19 cellular contexts compared by ENCODE assay signal in the genomic region with DNA sequence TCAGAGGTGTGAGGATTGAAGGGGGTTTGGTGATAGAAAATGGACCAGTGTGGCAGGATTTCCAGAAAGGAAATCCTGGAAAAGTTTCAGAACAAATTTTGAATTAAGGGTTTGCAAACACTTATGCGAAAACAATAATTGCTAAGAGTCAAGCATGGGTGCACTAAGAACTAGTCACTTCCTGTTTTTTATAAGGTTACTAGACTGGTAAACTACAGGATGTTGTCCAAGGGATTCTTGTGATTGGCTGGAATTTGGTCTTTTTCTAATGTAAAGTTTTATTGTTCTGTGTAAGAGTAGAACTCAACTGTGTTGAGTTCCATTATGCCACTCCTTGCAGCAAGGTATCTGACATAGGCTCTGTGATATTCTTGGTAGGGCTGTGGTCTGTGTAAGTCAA. TPM values are rescaled to one million over a fixed set of nuclear protein-coding genes. Genes with fewer than 3 reads are reported as not detected.
DNase-seq lines count a peak whose midpoint lies in the region; TF ChIP-seq lines count a peak whose summit lies in the region.
"Had no signal": no experiment of that assay in that cellular context is flagged by ENCODE, and none has a peak within 500 bp of the region (broad histone marks: within the 10 kb centered on the region; RNA-seq: fewer than 3 reads in every experiment).

No MANE protein-coding gene starts in this region.

- peak overlapping the region; percentile 46 for H3K4me3 Mint-ChIP-seq in activated CD4-positive, alpha-beta T cell treated with anti-CD3 and anti-CD28 coated beads, Interleukin-2, amount 10 ng/mL, durations not matched to agents 24 days and 14 days
- H3K4me3 Mint-ChIP-seq in activated CD4-positive, alpha-beta memory T cell treated with anti-CD3 and anti-CD28 coated beads for 36 hours, result no peak overlapping the region
- H3K4me3 Mint-ChIP-seq in nephron, result no peak overlapping the region
- H3K4me3 Mint-ChIP-seq: mesothelial cell of epicardium had no signal

- POLR2A ChIA-PET in activated CD4-positive, alpha-beta memory T cell treated with anti-CD3 and anti-CD28 coated beads for 36 hours (lab: Charles Lee), result interaction anchor here (0.6 kb wide), 1 partner anchor 406 kb away, joined by 4 read pairs; no protein-coding TSS in a partner anchor

- no peaks in the 10 kb centered on the region for H3K27me3 Mint-ChIP-seq in activated CD4-positive, alpha-beta T cell treated with anti-CD3 and anti-CD28 coated beads, Interleukin-2, amount 10 ng/mL, durations not matched to agents 24 days and 14 days
- H3K27me3 Mint-ChIP-seq in activated CD4-positive, alpha-beta memory T cell treated with anti-CD3 and anti-CD28 coated beads for 36 hours, result no peaks in the 10 kb centered on the region
- peaks cover 3% of the 10 kb centered on the region for H3K27me3 Mint-ChIP-seq in nephron (ENCODE audit: low read depth)

- CTCF ChIA-PET in activated CD4-positive, alpha-beta memory T cell treated with anti-CD3 and anti-CD28 coated beads for 36 hours (lab: Charles Lee), result no interaction called here

- peak; percentile 97 for TF ChIP-seq EP300 in Ishikawa (IDR thresholded peaks at IDR 0.05; ENCODE audit: borderline replicate concordance)

- no peak overlapping the region for H3K4me3 ChIP-seq in WERI-Rb-1 (ENCODE audit: low read depth, low read length)
- H3K4me3 ChIP-seq: breast epithelium, GM23248, upper lobe of left lung had no signal

- intact Hi-C loops in activated CD4-positive, alpha-beta T cell treated with anti-CD3 and anti-CD28 coated beads, Interleukin-2, amount 10 ng/mL, durations not matched to agents 24 days and 14 days (cut with micrococcal nuclease), result loop anchor here (10.0 kb wide), 1 partner anchor 232 kb away; a partner anchor contains a TSS
- intact Hi-C loops in activated CD4-positive, alpha-beta memory T cell treated with anti-CD3 and anti-CD28 coated beads for 36 hours (cut with micrococcal nuclease), result no loop called here

- TF ChIP-seq RAD21 in Ishikawa (IDR thresholded peaks at IDR 0.05; ENCODE audit: low read depth), result no peak

- no peaks in the 10 kb centered on the region for H3K36me3 ChIP-seq in WERI-Rb-1
- H3K36me3 ChIP-seq: breast epithelium, upper lobe of left lung had no signal

- TF ChIP-seq CTCF in nephron (IDR thresholded peaks at IDR 0.05; ENCODE audit: unreplicated experiment in 3 of 3) (no peak), WERI-Rb-1 (IDR thresholded peaks at IDR 0.05; ENCODE audit: low read depth, low read length) (no peak)

- H3K27me3 ChIP-seq in WERI-Rb-1 (ENCODE audit: insufficient read depth, low read depth, severe bottlenecking), result no peaks in the 10 kb centered on the region
- H3K27me3 ChIP-seq: breast epithelium, upper lobe of left lung had no signal

- H3K36me3 Mint-ChIP-seq in activated CD4-positive, alpha-beta T cell treated with anti-CD3 and anti-CD28 coated beads, Interleukin-2, amount 10 ng/mL, durations not matched to agents 24 days and 14 days (ENCODE audit: low read depth), result peaks cover 15% of the 10 kb centered on the region
- no peaks in the 10 kb centered on the region for H3K36me3 Mint-ChIP-seq in activated CD4-positive, alpha-beta memory T cell treated with anti-CD3 and anti-CD28 coated beads for 36 hours
- H3K36me3 Mint-ChIP-seq in nephron (ENCODE audit: low read depth), result no peaks in the 10 kb centered on the region
- H3K36me3 Mint-ChIP-seq: IgD-negative memory B cell, mesothelial cell of epicardium had no signal

- no peak overlapping the region for H3K27ac ChIP-seq in WERI-Rb-1
- H3K27ac ChIP-seq: breast epithelium, GM23248 had no signal

- peaks cover 86% of the 10 kb centered on the region for H3K4me1 Mint-ChIP-seq in activated CD4-positive, alpha-beta T cell treated with anti-CD3 and anti-CD28 coated beads, Interleukin-2, amount 10 ng/mL, durations not matched to agents 24 days and 14 days
- H3K4me1 Mint-ChIP-seq in activated CD4-positive, alpha-beta memory T cell treated with anti-CD3 and anti-CD28 coated beads for 36 hours (ENCODE audit: low read depth), result peaks cover 87% of the 10 kb centered on the region
- peaks cover 52% of the 10 kb centered on the region for H3K4me1 Mint-ChIP-seq in nephron

- peaks cover 19% of the 10 kb centered on the region for H3K9me3 Mint-ChIP-seq in activated CD4-positive, alpha-beta T cell treated with anti-CD3 and anti-CD28 coated beads, Interleukin-2, amount 10 ng/mL, durations not matched to agents 24 days and 14 days
- no peaks in the 10 kb centered on the region for H3K9me3 Mint-ChIP-seq in activated CD4-positive, alpha-beta memory T cell treated with anti-CD3 and anti-CD28 coated beads for 36 hours
- no peaks in the 10 kb centered on the region for H3K9me3 Mint-ChIP-seq in nephron
- H3K9me3 Mint-ChIP-seq: IgD-negative memory B cell, mesothelial cell of epicardium had no signal

- peak overlapping the region; percentile 88 for H3K27ac Mint-ChIP-seq in activated CD4-positive, alpha-beta T cell treated with anti-CD3 and anti-CD28 coated beads, Interleukin-2, amount 10 ng/mL, durations not matched to agents 24 days and 14 days
- H3K27ac Mint-ChIP-seq in activated CD4-positive, alpha-beta memory T cell treated with anti-CD3 and anti-CD28 coated beads for 36 hours, result peak overlapping the region; percentile 29
- peak overlapping the region in 2 of 3 experiments; percentile 4 to 79 for H3K27ac Mint-ChIP-seq in nephron
- H3K27ac Mint-ChIP-seq: mesothelial cell of epicardium, progenitor cell of endocrine pancreas had no signal

- H3K9me3 ChIP-seq in WERI-Rb-1 (ENCODE audit: severe bottlenecking), result no peaks in the 10 kb centered on the region
- H3K9me3 ChIP-seq: breast epithelium, upper lobe of left lung had no signal

- DNase-seq in activated CD4-positive, alpha-beta T cell treated with anti-CD3 and anti-CD28 coated beads, Interleukin-2, amount 10 ng/mL, durations not matched to agents 24 days and 14 days, result no peak
- no peak for DNase-seq in activated CD4-positive, alpha-beta T cell treated with anti-CD3 and anti-CD28 coated beads for 1 hour
- DNase-seq in activated CD4-positive, alpha-beta memory T cell treated with anti-CD3 and anti-CD28 coated beads for 36 hours, result no peak
- DNase-seq in AG08395 (ENCODE audit: low spot score) (no peak), activated gamma-delta T cell (lab: John Stamatoyannopoulos, UW) (no peak), WERI-Rb-1 (no peak)
- DNase-seq: activated CD4-positive, CD25-positive, alpha-beta regulatory T cell; DMS79 treated with DMSO at 0.1 percent for 48 hours; effector memory CD4-positive, alpha-beta T cell; foreskin fibroblast; GM23248; NCI-H2081; upper lobe of left lung had no signal

TF ChIP-seq in Ishikawa, 13 proteins besides CTCF, POLR2A, EP300 and RAD21:
- TF ChIP-seq NFIC (IDR thresholded peaks at IDR 0.05), result peak; percentile 80
- TF ChIP-seq TEAD4 (IDR thresholded peaks at IDR 0.05), result peak; percentile 77
- TF ChIP-seq YY1 (IDR thresholded peaks at IDR 0.05; ENCODE audit: low read depth), result no peak
- TF ChIP-seq TAF1 (IDR thresholded peaks at IDR 0.05; ENCODE audit: low read depth), result no peak
- TF ChIP-seq TCF12 (IDR thresholded peaks at IDR 0.05; ENCODE audit: low read depth), result peak; percentile 91
- TF ChIP-seq, protein P1, sequence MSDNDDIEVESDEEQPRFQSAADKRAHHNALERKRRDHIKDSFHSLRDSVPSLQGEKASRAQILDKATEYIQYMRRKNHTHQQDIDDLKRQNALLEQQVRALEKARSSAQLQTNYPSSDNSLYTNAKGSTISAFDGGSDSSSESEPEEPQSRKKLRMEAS (IDR thresholded peaks at IDR 0.05), result no peak
- TF ChIP-seq, protein P2, sequence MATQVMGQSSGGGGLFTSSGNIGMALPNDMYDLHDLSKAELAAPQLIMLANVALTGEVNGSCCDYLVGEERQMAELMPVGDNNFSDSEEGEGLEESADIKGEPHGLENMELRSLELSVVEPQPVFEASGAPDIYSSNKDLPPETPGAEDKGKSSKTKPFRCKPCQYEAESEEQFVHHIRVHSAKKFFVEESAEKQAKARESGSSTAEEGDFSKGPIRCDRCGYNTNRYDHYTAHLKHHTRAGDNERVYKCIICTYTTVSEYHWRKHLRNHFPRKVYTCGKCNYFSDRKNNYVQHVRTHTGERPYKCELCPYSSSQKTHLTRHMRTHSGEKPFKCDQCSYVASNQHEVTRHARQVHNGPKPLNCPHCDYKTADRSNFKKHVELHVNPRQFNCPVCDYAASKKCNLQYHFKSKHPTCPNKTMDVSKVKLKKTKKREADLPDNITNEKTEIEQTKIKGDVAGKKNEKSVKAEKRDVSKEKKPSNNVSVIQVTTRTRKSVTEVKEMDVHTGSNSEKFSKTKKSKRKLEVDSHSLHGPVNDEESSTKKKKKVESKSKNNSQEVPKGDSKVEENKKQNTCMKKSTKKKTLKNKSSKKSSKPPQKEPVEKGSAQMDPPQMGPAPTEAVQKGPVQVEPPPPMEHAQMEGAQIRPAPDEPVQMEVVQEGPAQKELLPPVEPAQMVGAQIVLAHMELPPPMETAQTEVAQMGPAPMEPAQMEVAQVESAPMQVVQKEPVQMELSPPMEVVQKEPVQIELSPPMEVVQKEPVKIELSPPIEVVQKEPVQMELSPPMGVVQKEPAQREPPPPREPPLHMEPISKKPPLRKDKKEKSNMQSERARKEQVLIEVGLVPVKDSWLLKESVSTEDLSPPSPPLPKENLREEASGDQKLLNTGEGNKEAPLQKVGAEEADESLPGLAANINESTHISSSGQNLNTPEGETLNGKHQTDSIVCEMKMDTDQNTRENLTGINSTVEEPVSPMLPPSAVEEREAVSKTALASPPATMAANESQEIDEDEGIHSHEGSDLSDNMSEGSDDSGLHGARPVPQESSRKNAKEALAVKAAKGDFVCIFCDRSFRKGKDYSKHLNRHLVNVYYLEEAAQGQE (IDR thresholded peaks at IDR 0.05; ENCODE audit: low read depth), result no peak
- TF ChIP-seq CREB1 (IDR thresholded peaks at IDR 0.05; ENCODE audit: low read depth), result no peak
- TF ChIP-seq, protein P3, sequence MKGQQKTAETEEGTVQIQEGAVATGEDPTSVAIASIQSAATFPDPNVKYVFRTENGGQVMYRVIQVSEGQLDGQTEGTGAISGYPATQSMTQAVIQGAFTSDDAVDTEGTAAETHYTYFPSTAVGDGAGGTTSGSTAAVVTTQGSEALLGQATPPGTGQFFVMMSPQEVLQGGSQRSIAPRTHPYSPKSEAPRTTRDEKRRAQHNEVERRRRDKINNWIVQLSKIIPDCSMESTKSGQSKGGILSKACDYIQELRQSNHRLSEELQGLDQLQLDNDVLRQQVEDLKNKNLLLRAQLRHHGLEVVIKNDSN (IDR thresholded peaks at IDR 0.05), result no peak
- peak; percentile 95 for TF ChIP-seq FOXM1 (IDR thresholded peaks at IDR 0.05; ENCODE audit: borderline replicate concordance, low read depth)
- TF ChIP-seq EGR1 (IDR thresholded peaks at IDR 0.05), result no peak

RNA-seq across cellular contexts. Expression of a gene that starts 54.1 kb away (rescaled TPM):
- 509 and 511 TPM in 2 replicates for total RNA-seq in activated CD4-positive, alpha-beta T cell treated with anti-CD3 and anti-CD28 coated beads, Interleukin-2, amount 10 ng/mL, durations not matched to agents 24 days and 14 days
- 100 to 1,000 TPM; 176 to 189 TPM for total RNA-seq in activated CD4-positive, alpha-beta memory T cell treated with anti-CD3 and anti-CD28 coated beads for 36 hours

Comparison
In these comparisons a context has a peak if more than half of its experiments do, and no peak if none do; other contexts are left out.
1. H3K27ac Mint-ChIP-seq: peak in every context shown above with its lines; median percentile 88 in activated CD4-positive, alpha-beta T cell treated with anti-CD3 and anti-CD28 coated beads, Interleukin-2, amount 10 ng/mL, durations not matched to agents 24 days and 14 days; 42 in nephron; 29 in activated CD4-positive, alpha-beta memory T cell treated with anti-CD3 and anti-CD28 coated beads for 36 hours.